ENCODE assay signal across 2 cellular contexts in genomic region chr11:70007796-70008195, GRCh38.
TF ChIP-seq lines count a peak whose summit lies in the region.

No MANE protein-coding gene starts in this region.

TF ChIP-seq in IMR-90, 13 proteins besides CTCF, POLR2A, EP300 and RAD21:
- no peak for TF ChIP-seq MAZ (IDR thresholded peaks at IDR 0.05; ENCODE audit: borderline replicate concordance, low read depth, low read length)
- TF ChIP-seq CEBPB (IDR thresholded peaks at IDR 0.05; ENCODE audit: low read depth, low read length), result no peak
- no peak for TF ChIP-seq SMC3 (IDR thresholded peaks at IDR 0.05; ENCODE audit: low read depth, low read length)
- no peak for TF ChIP-seq RFX5 (IDR thresholded peaks at IDR 0.05; ENCODE audit: low read depth, low read length)
- TF ChIP-seq MAFK (IDR thresholded peaks at IDR 0.05; ENCODE audit: low read depth, low read length), result no peak
- TF ChIP-seq FOS (IDR thresholded peaks at IDR 0.05; ENCODE audit: low read depth, low read length), result no peak
- no peak for TF ChIP-seq BHLHE40 (IDR thresholded peaks at IDR 0.05; ENCODE audit: low read depth, low read length)
- no peak for TF ChIP-seq MXI1 (IDR thresholded peaks at IDR 0.05; ENCODE audit: borderline replicate concordance, low read depth, low read length)
- no peak for TF ChIP-seq RCOR1 (IDR thresholded peaks at IDR 0.05; ENCODE audit: insufficient replicate concordance, low read length)
- TF ChIP-seq USF2 (IDR thresholded peaks at IDR 0.05; ENCODE audit: low read depth, low read length), result no peak
- TF ChIP-seq NFE2L2 (IDR thresholded peaks at IDR 0.05; ENCODE audit: low read depth, low read length), result no peak
TF ChIP-seq in IMR-90: peak in this region for 0.

TF ChIP-seq in K562, 482 proteins besides CTCF, POLR2A, EP300 and RAD21:
- no peak for TF ChIP-seq CHD2 (IDR thresholded peaks at IDR 0.05; ENCODE audit: low read depth, low read length)
- TF ChIP-seq ZSCAN32 (CRISPR knock-in tag; IDR thresholded peaks at IDR 0.05), result no peak
- TF ChIP-seq ZFPM2 (CRISPR knock-in tag; IDR thresholded peaks at IDR 0.05), result no peak
- no peak for TF ChIP-seq CHCHD3 (CRISPR knock-in tag; IDR thresholded peaks at IDR 0.05)
- TF ChIP-seq RBM22 (IDR thresholded peaks at IDR 0.05; ENCODE audit: low read depth, low read length, poor library complexity, severe bottlenecking), result no peak
- TF ChIP-seq SETDB1 (IDR thresholded peaks at IDR 0.05; ENCODE audit: low read length), result no peak
- TF ChIP-seq ZKSCAN1 (IDR thresholded peaks at IDR 0.05; ENCODE audit: low read depth, low read length), result no peak
- no peak for TF ChIP-seq KAT7 (CRISPR knock-in tag; IDR thresholded peaks at IDR 0.05; ENCODE audit: borderline replicate concordance)
- TF ChIP-seq MYBL2 (IDR thresholded peaks at IDR 0.05; ENCODE audit: low read depth), result no peak
- TF ChIP-seq MYBL2 (CRISPR knock-in tag; IDR thresholded peaks at IDR 0.05; ENCODE audit: borderline replicate concordance), result no peak
- no peak for TF ChIP-seq ILK (tag; IDR thresholded peaks at IDR 0.05; ENCODE audit: borderline replicate concordance, low read depth)
- TF ChIP-seq ARID1B (IDR thresholded peaks at IDR 0.05), result no peak
- TF ChIP-seq RCOR1 (IDR thresholded peaks at IDR 0.05; ENCODE audit: borderline replicate concordance in 1 of 2, low read depth in 2 of 2, low read length in 2 of 2), result no peak
- TF ChIP-seq SIN3A (IDR thresholded peaks at IDR 0.05; ENCODE audit: borderline replicate concordance in 2 of 2, control insufficient read depth in 1 of 2, low read depth in 2 of 2, low read length in 2 of 2), result no peak
- TF ChIP-seq ZNF41 (CRISPR knock-in tag; conservative IDR thresholded peaks at IDR 0.05), result no peak
- TF ChIP-seq ASH1L (IDR thresholded peaks at IDR 0.05; ENCODE audit: borderline replicate concordance, low read depth, partially characterized antibody), result no peak
- TF ChIP-seq TAF1 (IDR thresholded peaks at IDR 0.05; ENCODE audit: control insufficient read depth, extremely low read depth, insufficient read depth, low read length, severe bottlenecking), result no peak
- TF ChIP-seq MIER1 (IDR thresholded peaks at IDR 0.05; ENCODE audit: low read depth), result no peak
- TF ChIP-seq ZNF551 (CRISPR knock-in tag; IDR thresholded peaks at IDR 0.05), result no peak
TF ChIP-seq in K562: peak in this region for 0.
